9 cellular contexts compared by ENCODE assay signal in the genomic region with DNA sequence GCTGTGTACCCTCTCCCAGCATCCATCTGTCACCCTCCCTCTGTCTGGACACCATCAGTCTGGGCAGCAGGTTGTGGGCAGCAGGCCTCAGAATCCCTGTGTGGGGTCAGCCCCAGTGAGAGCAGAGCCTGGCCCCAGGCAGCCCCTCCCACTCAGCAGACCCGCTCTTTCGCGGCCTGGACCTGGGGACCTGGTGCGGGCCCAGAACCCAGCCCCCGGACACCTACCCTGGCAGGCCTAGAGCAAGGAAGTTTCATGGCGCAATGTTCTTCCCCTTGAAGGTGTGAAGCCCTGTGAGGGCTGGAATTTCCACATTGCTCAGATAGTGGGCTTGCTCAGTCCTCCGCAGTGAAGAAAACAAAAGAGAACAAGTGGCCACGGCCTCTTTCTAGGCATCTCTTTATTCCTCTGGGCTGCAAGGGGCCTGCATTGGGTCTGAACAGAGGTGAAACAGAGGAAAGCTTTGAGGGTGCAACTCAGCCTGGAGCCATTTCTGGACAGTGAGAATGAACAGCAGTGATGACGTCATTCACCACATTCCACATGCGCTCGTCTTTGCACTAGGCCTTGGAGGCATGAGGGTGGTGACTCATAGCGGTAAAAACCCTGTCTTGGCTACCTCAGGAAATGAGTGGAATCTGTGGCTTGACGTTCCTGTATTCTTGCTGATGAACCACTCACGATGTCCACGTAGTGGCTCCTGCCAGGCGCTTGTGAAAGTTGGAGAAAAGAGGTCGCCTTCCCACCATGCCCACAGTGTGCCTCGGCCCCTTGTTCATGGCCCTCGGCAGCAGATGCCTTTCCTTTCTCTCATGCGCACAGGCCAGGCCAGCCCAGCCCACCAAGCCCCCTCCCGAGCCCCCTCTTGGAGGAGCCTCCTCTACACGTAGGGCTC.
DNase-seq lines count a peak whose midpoint lies in the region; ATAC-seq, FAIRE-seq and TF ChIP-seq lines count a peak whose summit lies in the region.
"Had no signal": no experiment of that assay in that cellular context is flagged by ENCODE, and none has a peak within 500 bp of the region (broad histone marks: within the 10 kb centered on the region; RNA-seq: fewer than 3 reads in every experiment).

No MANE protein-coding gene starts in this region.

- H3K9me3 ChIP-seq in small intestine (ENCODE audit: control insufficient read depth, low read depth), result no peaks in the 10 kb centered on the region

- TF ChIP-seq CTCF in RWPE1 (conservative IDR thresholded peaks at IDR 0.05; ENCODE audit: low read depth), result no peak

- DNase-seq in GM12892 (ENCODE audit: insufficient read length) (no peak), RWPE1 (ENCODE audit: low spot score) (peak; percentile 98), glomerular endothelial cell (ENCODE audit: extremely low read depth, low read depth, low spot score) (peak; percentile 91), small intestine (peak; percentile 61), NCI-H2196 (lab: John Stamatoyannopoulos, UW; ENCODE audit: unreplicated experiment) (no peak)
- DNase-seq in activated effector memory CD4-positive, alpha-beta T cell treated with Interleukin-2 at 50 U/mL for 16 hours, result peak; percentile 60

- no peak for TF ChIP-seq POLR2A in GM12892 (IDR thresholded peaks at IDR 0.05; ENCODE audit: low read depth, low read length)

- ATAC-seq in HG02642 (IDR thresholded peaks at IDR 0.05; ENCODE audit: poor library complexity, unreplicated experiment) (no peak), GM21723 (IDR thresholded peaks at IDR 0.05; ENCODE audit: unreplicated experiment) (no peak)

- no peaks in the 10 kb centered on the region for H3K27me3 ChIP-seq in small intestine (ENCODE audit: control insufficient read depth in 2 of 2, insufficient read depth in 2 of 2, low read length in 2 of 2)

- FAIRE-seq in GM12892 (lab: Jason Lieb, UNC), result peak; percentile 62
- FAIRE-seq in small intestine (lab: Jason Lieb, UNC), result no peak
- FAIRE-seq: TTC549 had no signal

- H3K36me3 ChIP-seq in small intestine (ENCODE audit: control insufficient read depth in 2 of 2, insufficient read depth in 2 of 2, low read length in 2 of 2), result no peaks in the 10 kb centered on the region

- WGBS in small intestine, 3 donors, result 66 to 75% (median 69%) methylated on average over 22 of the region's 22 CpGs

- POLR2A ChIA-PET in RWPE1 (lab: Yijun Ruan, JAX; ENCODE audit: low non-redundant PET), result no interaction called here

- H3K4me1 ChIP-seq in small intestine (ENCODE audit: control insufficient read depth in 2 of 2, insufficient read depth in 1 of 2, low read depth in 1 of 2, low read length in 1 of 2), result peaks cover 0 to 9% of the 10 kb centered on the region in 2 donors

- CTCF ChIA-PET in RWPE1 (lab: Yijun Ruan, JAX), result interaction anchor here (0.6 to 5.3 kb wide), 9 partner anchors 9 to 293 kb away, joined by 3 to 72 read pairs (median 10); partner anchors contain the start of gene BLOC1S6

- H3K4me3 ChIP-seq in small intestine (ENCODE audit: low read depth in 1 of 2, low read length in 2 of 2), result no peak overlapping the region

- H3K27ac ChIP-seq in RWPE1 (peak overlapping the region; percentile 83), small intestine (ENCODE audit: low read depth in 1 of 2, low read length in 1 of 2) (peak overlapping the region in 1 of 2 donors; percentile 68)

Comparison
In these comparisons a context has a peak if more than half of its experiments do, and no peak if none do; other contexts are left out.
1. DNase-seq: peak in RWPE1 (single experiment), activated effector memory CD4-positive, alpha-beta T cell treated with Interleukin-2 at 50 U/mL for 16 hours (single experiment), glomerular endothelial cell (single experiment) and small intestine (single experiment); none in GM12892 (single experiment) and NCI-H2196 (single experiment).